11 cellular contexts compared by ENCODE assay signal in the genomic region with DNA sequence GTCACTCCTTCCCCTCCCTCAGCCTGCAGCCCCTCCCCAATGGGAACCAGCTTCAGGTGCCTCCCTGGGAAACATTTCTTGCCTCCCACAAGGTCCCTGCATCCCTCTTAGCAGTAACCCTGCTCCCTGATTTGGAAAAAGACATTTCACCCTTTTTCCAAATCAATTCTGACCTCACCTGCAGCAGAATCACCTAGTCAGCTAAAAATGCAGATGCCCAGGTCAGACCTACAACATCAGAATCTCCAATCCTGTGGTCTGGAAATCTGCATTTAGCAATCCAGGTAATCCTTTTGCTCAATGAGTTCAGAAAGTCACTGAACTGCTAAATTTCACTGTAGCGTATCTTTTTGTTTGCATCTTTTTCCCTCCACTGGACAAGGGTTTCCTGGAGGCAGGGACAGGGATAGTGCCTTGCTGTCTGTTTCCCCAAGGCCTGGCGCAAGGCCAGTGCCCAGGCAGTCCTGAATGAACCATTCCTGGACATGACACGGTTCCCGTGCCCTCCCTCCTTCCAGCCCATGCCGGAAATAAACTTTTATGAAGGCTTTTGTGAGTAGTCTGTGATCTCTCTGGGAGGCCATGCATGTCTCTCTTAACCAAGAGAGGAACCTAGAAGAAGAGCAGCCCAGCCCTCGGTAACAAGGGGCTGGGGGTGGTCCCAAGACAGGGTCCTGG. TPM values are rescaled to one million over a fixed set of nuclear protein-coding genes. Genes with fewer than 3 reads are reported as not detected.
DNase-seq lines count a peak whose midpoint lies in the region; ATAC-seq and TF ChIP-seq lines count a peak whose summit lies in the region.
"Had no signal": no experiment of that assay in that cellular context is flagged by ENCODE, and none has a peak within 500 bp of the region (broad histone marks: within the 10 kb centered on the region; RNA-seq: fewer than 3 reads in every experiment).

No MANE protein-coding gene starts in this region.

- peaks cover 16% of the 10 kb centered on the region for H3K27me3 Mint-ChIP-seq in activated CD4-positive, alpha-beta T cell treated with anti-CD3 and anti-CD28 coated beads, Interleukin-2, amount 10 ng/mL, durations not matched to agents 24 days and 14 days

- no peak overlapping the region for H3K4me2 ChIP-seq in parathyroid adenoma (ENCODE audit: low read length)

- in situ Hi-C loops in SK-MEL-5 (cut with HindIII; ENCODE audit: low pct_unique_long_range_greater_than_20kb, low sequenced_read_pairs): no loop called here

- peak overlapping the region; percentile 50 for H2AFZ ChIP-seq in parathyroid adenoma

- no peaks in the 10 kb centered on the region for H3K36me3 ChIP-seq in parathyroid adenoma (ENCODE audit: control insufficient read depth, insufficient read depth, low read length)

- H3K79me2 ChIP-seq in parathyroid adenoma: no peaks in the 10 kb centered on the region

- no peaks in the 10 kb centered on the region for H3K27me3 ChIP-seq in parathyroid adenoma (ENCODE audit: control insufficient read depth, insufficient read depth, low read length)

- no peaks in the 10 kb centered on the region for H3K9me3 ChIP-seq in parathyroid adenoma (ENCODE audit: control insufficient read depth, low read length)

- peak overlapping the region; percentile 47 for H3K27ac ChIP-seq in parathyroid adenoma

- no peaks in the 10 kb centered on the region for H3K4me1 Mint-ChIP-seq in activated CD4-positive, alpha-beta T cell treated with anti-CD3 and anti-CD28 coated beads, Interleukin-2, amount 10 ng/mL, durations not matched to agents 24 days and 14 days
- H3K4me1 Mint-ChIP-seq: central memory CD8-positive, alpha-beta T cell had no signal

- H3K27ac Mint-ChIP-seq in activated CD4-positive, alpha-beta T cell treated with anti-CD3 and anti-CD28 coated beads, Interleukin-2, amount 10 ng/mL, durations not matched to agents 24 days and 14 days: no peak overlapping the region
- H3K27ac Mint-ChIP-seq: activated CD4-positive, alpha-beta memory T cell treated with anti-CD3 and anti-CD28 coated beads for 36 hours had no signal

- TF ChIP-seq CTCF in fibroblast of villous mesenchyme (IDR thresholded peaks at IDR 0.05; ENCODE audit: insufficient read depth, low read depth, low read length): no peak
- TF ChIP-seq CTCF in parathyroid adenoma (IDR thresholded peaks at IDR 0.05): no peak

- H3K9me3 Mint-ChIP-seq in activated CD4-positive, alpha-beta T cell treated with anti-CD3 and anti-CD28 coated beads, Interleukin-2, amount 10 ng/mL, durations not matched to agents 24 days and 14 days: no peaks in the 10 kb centered on the region
- H3K9me3 Mint-ChIP-seq: activated CD4-positive, alpha-beta memory T cell treated with anti-CD3 and anti-CD28 coated beads for 36 hours; central memory CD8-positive, alpha-beta T cell had no signal

- H3K4me1 ChIP-seq in parathyroid adenoma: peaks cover 17% of the 10 kb centered on the region

- no peaks in the 10 kb centered on the region for H3K36me3 Mint-ChIP-seq in activated CD4-positive, alpha-beta T cell treated with anti-CD3 and anti-CD28 coated beads, Interleukin-2, amount 10 ng/mL, durations not matched to agents 24 days and 14 days (ENCODE audit: low read depth)
- H3K36me3 Mint-ChIP-seq: activated CD4-positive, alpha-beta memory T cell treated with anti-CD3 and anti-CD28 coated beads for 36 hours had no signal

- intact Hi-C loops in activated CD4-positive, alpha-beta T cell treated with anti-CD3 and anti-CD28 coated beads, Interleukin-2, amount 10 ng/mL, durations not matched to agents 24 days and 14 days (cut with micrococcal nuclease): no loop called here

- no peak overlapping the region for H3K9ac ChIP-seq in parathyroid adenoma

- no peak for ATAC-seq in GM19035 (IDR thresholded peaks at IDR 0.05; ENCODE audit: unreplicated experiment)

- DNase-seq in Daoy (ENCODE audit: low read depth): peak; percentile 67
- peak; percentile 39 for DNase-seq in SK-MEL-5 (ENCODE audit: low read depth, low spot score)
- DNase-seq in fibroblast of villous mesenchyme (ENCODE audit: low read depth): peak; percentile 61
- DNase-seq in activated CD4-positive, alpha-beta T cell treated with anti-CD3 and anti-CD28 coated beads, Interleukin-2, amount 10 ng/mL, durations not matched to agents 24 days and 14 days: no peak
- DNase-seq in UCSD-AML1 (lab: John Stamatoyannopoulos, UW; ENCODE audit: unreplicated experiment): no peak
- DNase-seq in germinal center (ENCODE audit: low spot score): no peak
- DNase-seq: activated CD4-positive, alpha-beta memory T cell treated with anti-CD3 and anti-CD28 coated beads for 36 hours; islet precursor cell had no signal

- no peak overlapping the region for H3K4me3 Mint-ChIP-seq in activated CD4-positive, alpha-beta T cell treated with anti-CD3 and anti-CD28 coated beads, Interleukin-2, amount 10 ng/mL, durations not matched to agents 24 days and 14 days
- H3K4me3 Mint-ChIP-seq: activated CD4-positive, alpha-beta memory T cell treated with anti-CD3 and anti-CD28 coated beads for 36 hours; central memory CD8-positive, alpha-beta T cell had no signal

- H3K4me3 ChIP-seq in fibroblast of villous mesenchyme (ENCODE audit: low read depth, low read length) (no peak overlapping the region), parathyroid adenoma (ENCODE audit: low read depth, low read length) (no peak overlapping the region)

RNA-seq across cellular contexts. Expression of gene COL13A1, which starts 44.0 kb away (rescaled TPM):
- total RNA-seq in Daoy (2014; rRNA removed; shearing (Covaris generic)): 13.0 and 19.5 TPM in 2 replicates
- 0.11 TPM in 1 of 2 replicates, not detected in the other for total RNA-seq in SK-MEL-5 (2014; rRNA removed; shearing (Covaris generic))
- polyA plus RNA-seq in SK-MEL-5 (2015; cell fraction: cytosol; rRNA removed): 0.22 and 0.30 TPM in 2 replicates
- 0.41 TPM in 1 of 2 replicates, not detected in the other for polyA plus RNA-seq in SK-MEL-5 (2015; cell fraction: nucleus; rRNA removed)
- 3.5 and 5.8 TPM in 2 replicates for total RNA-seq in fibroblast of villous mesenchyme
- not detected in 2 replicates for total RNA-seq in activated CD4-positive, alpha-beta T cell treated with anti-CD3 and anti-CD28 coated beads, Interleukin-2, amount 10 ng/mL, durations not matched to agents 24 days and 14 days
- total RNA-seq: activated CD4-positive, alpha-beta memory T cell treated with anti-CD3 and anti-CD28 coated beads for 36 hours had no signal

Comparison
In these comparisons a context has a peak if more than half of its experiments do, and no peak if none do; other contexts are left out.
1. DNase-seq: peak in Daoy (single experiment), SK-MEL-5 (single experiment) and fibroblast of villous mesenchyme (single experiment); none in activated CD4-positive, alpha-beta T cell treated with anti-CD3 and anti-CD28 coated beads, Interleukin-2, amount 10 ng/mL, durations not matched to agents 24 days and 14 days (single experiment), UCSD-AML1 (single experiment) and germinal center (single experiment).